Comparison of ENCODE assay signal across 30 cellular contexts in genomic region chr5:67591491-67591890, GRCh38.
"Had no signal": no experiment of that assay in that cellular context is flagged by ENCODE, and none has a peak within 500 bp of the region (broad histone marks: within the 10 kb centered on the region; RNA-seq: fewer than 3 reads in every experiment).

No MANE protein-coding gene starts in this region.

- H3K36me3 Mint-ChIP-seq: activated naive CD4-positive, alpha-beta T cell treated with anti-CD3 and anti-CD28 coated beads, Interleukin-2, amount 50 U/mL, for 72 hours had no signal

- H3K4me1 ChIP-seq: body of pancreas, SJCRH30 had no signal

- H3K4me2 ChIP-seq: SK-N-SH had no signal

- H3K4me3 Mint-ChIP-seq: activated CD8-positive, alpha-beta T cell treated with anti-CD3 and anti-CD28 coated beads, Interleukin-2, amount 10 ng/mL, durations not matched to agents 7 days and 5 days; activated naive CD8-positive, alpha-beta T cell treated with anti-CD3 and anti-CD28 coated beads, Interleukin-2, amount 50 U/mL, for 24 hours; activated T-helper 1 cell treated with anti-CD3 and anti-CD28 coated beads, Interleukin-12 subunit alpha, Interleukin-12 subunit beta, Interleukin-2, Interleukin-4 antibody, amounts not matched to agents 30 ng/mL and 10 ng/mL and 1 ng/mL, durations not matched to agents 14 hours and 24 hours and 36 hours had no signal

- H3K27ac ChIP-seq: ascending aorta, body of pancreas, SJCRH30, VCaP had no signal

- H3K27me3 ChIP-seq: ascending aorta, body of pancreas, SJCRH30 had no signal

- H3K27ac Mint-ChIP-seq: activated CD8-positive, alpha-beta T cell treated with anti-CD3 and anti-CD28 coated beads, Interleukin-2, amount 10 ng/mL, durations not matched to agents 7 days and 5 days; activated naive CD4-positive, alpha-beta T cell treated with anti-CD3 and anti-CD28 coated beads, Interleukin-2, amount 50 U/mL, for 72 hours; activated naive CD8-positive, alpha-beta T cell treated with anti-CD3 and anti-CD28 coated beads, Interleukin-2, amount 50 U/mL, for 24 hours; activated T-helper 1 cell treated with anti-CD3 and anti-CD28 coated beads, Interleukin-12 subunit alpha, Interleukin-12 subunit beta, Interleukin-2, Interleukin-4 antibody, amounts not matched to agents 30 ng/mL and 10 ng/mL and 1 ng/mL, durations not matched to agents 14 hours and 24 hours and 36 hours had no signal

- H3K9ac ChIP-seq: SK-N-SH had no signal

- H3K4me3 ChIP-seq: ascending aorta, body of pancreas, SJCRH30 had no signal

- H3K4me1 Mint-ChIP-seq: activated naive CD8-positive, alpha-beta T cell treated with anti-CD3 and anti-CD28 coated beads, Interleukin-2, amount 50 U/mL, for 24 hours had no signal

- H3K9me3 ChIP-seq: ascending aorta, body of pancreas, SJCRH30, SK-N-SH had no signal

- H3K9me3 Mint-ChIP-seq: activated T-helper 1 cell treated with anti-CD3 and anti-CD28 coated beads, Interleukin-12 subunit alpha, Interleukin-12 subunit beta, Interleukin-2, Interleukin-4 antibody, amounts not matched to agents 30 ng/mL and 10 ng/mL and 1 ng/mL, durations not matched to agents 14 hours and 24 hours and 36 hours had no signal

- DNase-seq: activated CD4-positive, alpha-beta T cell treated with anti-CD3 and anti-CD28 coated beads for 4 hours; activated CD4-positive, alpha-beta T cell treated with anti-CD3 and anti-CD28 coated beads, Interleukin-2, amount 50 U/mL, for 4 hours; activated CD8-positive, alpha-beta memory T cell treated with anti-CD3 and anti-CD28 coated beads, Interleukin-2, amount 50 U/mL, for 48 hours; activated CD8-positive, alpha-beta T cell treated with anti-CD3 and anti-CD28 coated beads, Interleukin-2, amount 10 ng/mL, durations not matched to agents 7 days and 5 days; activated effector memory CD4-positive, alpha-beta T cell treated with Interleukin-2 at 50 U/mL for 16 hours; activated naive CD4-positive, alpha-beta T cell; activated naive CD8-positive, alpha-beta T cell treated with anti-CD3 and anti-CD28 coated beads, Interleukin-2, amount 50 U/mL, for 24 hours; activated T-cell treated with anti-CD3 and anti-CD28 coated beads, Interleukin-2, amount 50 U/mL, for 1 hour; amniotic stem cell; body of pancreas; central memory CD4-positive, alpha-beta T cell; IMR-90; KBM-7; NCI-H1048; NCI-H146; NCI-H2029; NCI-H2107; NCI-H524 treated with DMSO at 0.1 percent for 48 hours; NCI-H774; NK-92 treated with Interleukin-12 subunit alpha and Interleukin-12 subunit beta, amount 100 ng/mL, for 24 hours; OCI-M1; RPMI8226; SJCRH30; SK-N-SH; T-helper 1 cell had no signal

- H3K36me3 ChIP-seq: ascending aorta, SJCRH30 had no signal

- H3K27me3 Mint-ChIP-seq: activated naive CD8-positive, alpha-beta T cell treated with anti-CD3 and anti-CD28 coated beads, Interleukin-2, amount 50 U/mL, for 24 hours had no signal

- FAIRE-seq: bronchial epithelial cell had no signal
